ENCODE assay signal across 19 cellular contexts in genomic region chr4:138037716-138038115, GRCh38.
DNase-seq lines count a peak whose midpoint lies in the region; ATAC-seq and TF ChIP-seq lines count a peak whose summit lies in the region.
"Had no signal": no experiment of that assay in that cellular context is flagged by ENCODE, and none has a peak within 500 bp of the region (broad histone marks: within the 10 kb centered on the region; RNA-seq: fewer than 3 reads in every experiment).

No MANE protein-coding gene starts in this region.

- H3K27ac ChIP-seq in MM.1S (ENCODE audit: low read length): no peak overlapping the region
- H3K27ac ChIP-seq: gastrocnemius medialis, psoas muscle, thoracic aorta had no signal

- ATAC-seq in GM21825 (IDR thresholded peaks at IDR 0.05; ENCODE audit: unreplicated experiment) (no peak), omental fat pad (ENCODE audit: low FRiP score) (no peak)
- ATAC-seq: gastrocnemius medialis, WTC11 had no signal

- no peaks in the 10 kb centered on the region for H3K79me2 ChIP-seq in MM.1S (ENCODE audit: low read length)

- H3K4me3 Mint-ChIP-seq in nephron (no peak overlapping the region), CD14-positive monocyte (no peak overlapping the region)
- H3K4me3 Mint-ChIP-seq: brain; CD4-positive, alpha-beta memory T cell; WTC11 had no signal

- no peaks in the 10 kb centered on the region for H3F3A ChIP-seq in MM.1S (ENCODE audit: insufficient read depth, low read length)

- H3K9me3 Mint-ChIP-seq in nephron (no peaks in the 10 kb centered on the region), CD14-positive monocyte (no peaks in the 10 kb centered on the region)
- H3K9me3 Mint-ChIP-seq: brain, WTC11 had no signal

- H2AFZ ChIP-seq in MM.1S (ENCODE audit: low read length): peak overlapping the region; percentile 39; the same call in 1 of the 2 replicates

- peak overlapping the region; percentile 33; the same call in 1 of the 2 replicates for H3K4me2 ChIP-seq in MM.1S (ENCODE audit: low read depth, low read length)

- H3K9ac ChIP-seq in MM.1S (ENCODE audit: low read length): no peak overlapping the region; the same call in 1 of the 2 replicates

- H3K27ac Mint-ChIP-seq in nephron: peak overlapping the region; percentile 19 to 63 (median 59)
- H3K27ac Mint-ChIP-seq in CD14-positive monocyte: no peak overlapping the region
- H3K27ac Mint-ChIP-seq: CD4-positive, alpha-beta memory T cell; WTC11 had no signal

- H3K27me3 ChIP-seq in MM.1S (replicated peaks; ENCODE audit: insufficient read depth, low read length): no peaks in the 10 kb centered on the region
- H3K27me3 ChIP-seq: gastrocnemius medialis had no signal

- no peaks in the 10 kb centered on the region for H3K9me2 ChIP-seq in MM.1S (replicated peaks; ENCODE audit: insufficient read depth, low read length)

- TF ChIP-seq CTCF in MM.1S (IDR thresholded peaks at IDR 0.05; ENCODE audit: low read length): no peak
- no peak for TF ChIP-seq CTCF in nephron (IDR thresholded peaks at IDR 0.05; ENCODE audit: unreplicated experiment in 3 of 3)
- TF ChIP-seq CTCF in omental fat pad (IDR thresholded peaks at IDR 0.05): no peak
- TF ChIP-seq CTCF in CD14-positive monocyte (IDR thresholded peaks at IDR 0.05): no peak

- intact Hi-C loops in CD14-positive monocyte (cut with micrococcal nuclease): no loop called here

- DNase-seq in EH (ENCODE audit: low read depth): peak; percentile 75
- DNase-seq in MM.1S: no peak
- DNase-seq in fibroblast of gingiva (ENCODE audit: low read depth): peak; percentile 75
- no peak for DNase-seq in activated T-cell treated with anti-CD3 and anti-CD28 coated beads, Interleukin-2, amount 50 U/mL, for 1 hour
- no peak for DNase-seq in omental fat pad (ENCODE audit: low spot score)
- DNase-seq in CD14-positive monocyte (ENCODE audit: low spot score): no peak
- DNase-seq: activated gamma-delta T cell; CD4-positive, alpha-beta memory T cell; gastrocnemius medialis; GDM1; NCI-H1092 treated with DMSO at 0.1 percent for 48 hours; NCI-H2227 treated with DMSO at 0.1 percent for 48 hours; psoas muscle; SW 1271 had no signal

- H3K36me3 Mint-ChIP-seq in nephron (ENCODE audit: low read depth) (no peaks in the 10 kb centered on the region), CD14-positive monocyte (no peaks in the 10 kb centered on the region)
- H3K36me3 Mint-ChIP-seq: brain; CD4-positive, alpha-beta memory T cell; WTC11 had no signal

- peaks cover 21% of the 10 kb centered on the region for H3K4me1 Mint-ChIP-seq in nephron
- peaks cover 9% of the 10 kb centered on the region for H3K4me1 Mint-ChIP-seq in CD14-positive monocyte
- H3K4me1 Mint-ChIP-seq: CD4-positive, alpha-beta memory T cell had no signal

- H3K9me3 ChIP-seq in MM.1S (replicated peaks; ENCODE audit: insufficient read depth, low read length): no peaks in the 10 kb centered on the region
- H3K9me3 ChIP-seq: gastrocnemius medialis, psoas muscle, thoracic aorta had no signal

- peaks cover 15% of the 10 kb centered on the region for H3K4me1 ChIP-seq in MM.1S (ENCODE audit: low read length)
- H3K4me1 ChIP-seq: psoas muscle had no signal

- H3K27me3 Mint-ChIP-seq in nephron (ENCODE audit: low read depth) (no peaks in the 10 kb centered on the region), CD14-positive monocyte (ENCODE audit: low read depth in 3 of 3) (peaks cover 2 to 3% (median 2%) of the 10 kb centered on the region in 3 donors)
- H3K27me3 Mint-ChIP-seq: CD4-positive, alpha-beta memory T cell had no signal

- no peaks in the 10 kb centered on the region for H3K36me3 ChIP-seq in MM.1S (replicated peaks; ENCODE audit: insufficient read depth, low read length)
- H3K36me3 ChIP-seq: gastrocnemius medialis, thoracic aorta had no signal

- no peaks in the 10 kb centered on the region for H4K20me1 ChIP-seq in MM.1S (ENCODE audit: insufficient read depth, low read length)

- no peak overlapping the region for H3K4me3 ChIP-seq in MM.1S (ENCODE audit: low read length)
- H3K4me3 ChIP-seq: gastrocnemius medialis, psoas muscle, thoracic aorta had no signal

Comparison
In these comparisons a context has a peak if more than half of its experiments do, and no peak if none do; other contexts are left out.
1. DNase-seq: peak in EH (single experiment) and fibroblast of gingiva (single experiment); none in MM.1S (single experiment), activated T-cell treated with anti-CD3 and anti-CD28 coated beads, Interleukin-2, amount 50 U/mL, for 1 hour (single experiment), omental fat pad (single experiment) and CD14-positive monocyte (single experiment).
2. H3K27ac Mint-ChIP-seq: peak in nephron (3 of 3); none in CD14-positive monocyte (0 of 7).